Comparison of ENCODE assay signal across 16 cellular contexts in the genomic region with DNA sequence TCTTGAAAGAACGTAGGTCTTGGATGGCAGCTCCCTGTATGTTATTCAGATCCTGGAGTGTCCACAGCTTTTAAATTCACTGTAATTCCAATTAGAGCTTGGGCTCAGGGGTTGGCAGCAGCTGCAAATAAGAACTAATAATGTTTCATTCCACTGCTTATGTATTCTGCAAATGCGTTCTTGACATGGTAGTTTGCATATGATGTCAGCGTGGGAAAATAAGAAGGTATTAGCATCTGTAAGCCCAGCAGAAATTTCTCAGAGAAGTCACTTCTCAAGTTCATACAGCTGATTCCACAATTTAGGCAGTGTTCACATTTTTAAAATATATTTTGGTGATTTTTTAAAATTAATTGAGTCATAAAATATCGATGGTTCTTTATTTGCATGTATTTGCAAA. TPM values are rescaled to one million over a fixed set of nuclear protein-coding genes. Genes with fewer than 3 reads are reported as not detected.
DNase-seq lines count a peak whose midpoint lies in the region; ATAC-seq and TF ChIP-seq lines count a peak whose summit lies in the region.
"Had no signal": no experiment of that assay in that cellular context is flagged by ENCODE, and none has a peak within 500 bp of the region (broad histone marks: within the 10 kb centered on the region; RNA-seq: fewer than 3 reads in every experiment).

No MANE protein-coding gene starts in this region.

- TF ChIP-seq CTCF in retinal pigment epithelial cell (conservative IDR thresholded peaks at IDR 0.05; ENCODE audit: low read depth, low read length): no peak

- H3K4me1 Mint-ChIP-seq in activated T-cell treated with anti-CD3 and anti-CD28 coated beads, Interleukin-2, amount 50 U/mL, for 72 hours (ENCODE audit: low read depth): peaks cover 4% of the 10 kb centered on the region
- H3K4me1 Mint-ChIP-seq in activated T-helper 1 cell treated with anti-CD3 and anti-CD28 coated beads, Interleukin-12 subunit alpha, Interleukin-12 subunit beta, Interleukin-2, Interleukin-4 antibody, amounts not matched to agents 30 ng/mL and 10 ng/mL and 1 ng/mL, durations not matched to agents 14 hours and 24 hours and 36 hours (ENCODE audit: low read depth): peaks cover 9% of the 10 kb centered on the region
- H3K4me1 Mint-ChIP-seq: CD4-positive, alpha-beta memory T cell had no signal

- no peak overlapping the region for H3K9ac ChIP-seq in adipocyte (ENCODE audit: low read length)
- H3K9ac ChIP-seq: GM23248 had no signal

- DNase-seq in Right ventricle myocardium superior (no peak), cardiac septum (ENCODE audit: low spot score) (no peak), adipocyte (ENCODE audit: low read depth) (no peak), retinal pigment epithelial cell (ENCODE audit: low read depth) (peak; percentile 60)
- no peak for DNase-seq in activated T-cell treated with anti-CD3 and anti-CD28 coated beads, Interleukin-2, amount 50 U/mL, for 72 hours
- no peak for DNase-seq in activated T-helper 1 cell treated with anti-CD3 and anti-CD28 coated beads, Interleukin-12 subunit alpha, Interleukin-12 subunit beta, Interleukin-2, Interleukin-4 antibody, amounts not matched to agents 30 ng/mL and 10 ng/mL and 1 ng/mL, durations not matched to agents 14 hours and 24 hours and 36 hours (ENCODE audit: low spot score)
- DNase-seq: AML-193; CD4-positive, alpha-beta memory T cell; DMS153; DMS79; GDM1; GM23248 had no signal

- H3K9me3 Mint-ChIP-seq in activated T-cell treated with anti-CD3 and anti-CD28 coated beads, Interleukin-2, amount 50 U/mL, for 72 hours: no peaks in the 10 kb centered on the region
- no peaks in the 10 kb centered on the region for H3K9me3 Mint-ChIP-seq in activated T-helper 1 cell treated with anti-CD3 and anti-CD28 coated beads, Interleukin-12 subunit alpha, Interleukin-12 subunit beta, Interleukin-2, Interleukin-4 antibody, amounts not matched to agents 30 ng/mL and 10 ng/mL and 1 ng/mL, durations not matched to agents 14 hours and 24 hours and 36 hours

- no peak overlapping the region for H3K4me3 Mint-ChIP-seq in activated T-cell treated with anti-CD3 and anti-CD28 coated beads, Interleukin-2, amount 50 U/mL, for 72 hours
- H3K4me3 Mint-ChIP-seq in activated T-helper 1 cell treated with anti-CD3 and anti-CD28 coated beads, Interleukin-12 subunit alpha, Interleukin-12 subunit beta, Interleukin-2, Interleukin-4 antibody, amounts not matched to agents 30 ng/mL and 10 ng/mL and 1 ng/mL, durations not matched to agents 14 hours and 24 hours and 36 hours: no peak overlapping the region
- H3K4me3 Mint-ChIP-seq: CD14-positive monocyte; CD4-positive, alpha-beta memory T cell had no signal

- H3K27ac Mint-ChIP-seq in activated T-cell treated with anti-CD3 and anti-CD28 coated beads, Interleukin-2, amount 50 U/mL, for 72 hours: no peak overlapping the region
- no peak overlapping the region for H3K27ac Mint-ChIP-seq in activated T-helper 1 cell treated with anti-CD3 and anti-CD28 coated beads, Interleukin-12 subunit alpha, Interleukin-12 subunit beta, Interleukin-2, Interleukin-4 antibody, amounts not matched to agents 30 ng/mL and 10 ng/mL and 1 ng/mL, durations not matched to agents 14 hours and 24 hours and 36 hours
- H3K27ac Mint-ChIP-seq: CD14-positive monocyte; CD4-positive, alpha-beta memory T cell had no signal

- no peaks in the 10 kb centered on the region for H3K9me3 ChIP-seq in adipocyte (ENCODE audit: control insufficient read depth, low read length)
- H3K9me3 ChIP-seq: A549, HAP-1 had no signal

- H3K27me3 ChIP-seq in adipocyte (replicated peaks; ENCODE audit: control insufficient read depth, insufficient read depth, low read length): no peaks in the 10 kb centered on the region

- H3K36me3 ChIP-seq in adipocyte (ENCODE audit: control insufficient read depth, insufficient read depth, low read length, severe bottlenecking): no peaks in the 10 kb centered on the region
- H3K36me3 ChIP-seq: HAP-1 had no signal

- H3K36me3 Mint-ChIP-seq in activated T-cell treated with anti-CD3 and anti-CD28 coated beads, Interleukin-2, amount 50 U/mL, for 72 hours (ENCODE audit: insufficient read depth in 2 of 2): no peaks in the 10 kb centered on the region
- no peaks in the 10 kb centered on the region for H3K36me3 Mint-ChIP-seq in activated T-helper 1 cell treated with anti-CD3 and anti-CD28 coated beads, Interleukin-12 subunit alpha, Interleukin-12 subunit beta, Interleukin-2, Interleukin-4 antibody, amounts not matched to agents 30 ng/mL and 10 ng/mL and 1 ng/mL, durations not matched to agents 14 hours and 24 hours and 36 hours (ENCODE audit: low read depth)
- H3K36me3 Mint-ChIP-seq: CD14-positive monocyte; CD4-positive, alpha-beta memory T cell had no signal

- H3K4me1 ChIP-seq in adipocyte (ENCODE audit: control insufficient read depth, insufficient read depth, low read length): peaks cover 40% of the 10 kb centered on the region
- H3K4me1 ChIP-seq: A549, HAP-1 had no signal

- peak; percentile 23 for ATAC-seq in Right ventricle myocardium superior (ENCODE audit: poor library complexity)
- no peak for ATAC-seq in activated T-cell treated with anti-CD3 and anti-CD28 coated beads, Interleukin-2, amount 50 U/mL, for 72 hours (replicated peaks in 1 of 2)
- ATAC-seq in HG02884 (IDR thresholded peaks at IDR 0.05; ENCODE audit: unreplicated experiment): no peak
- ATAC-seq: A549 had no signal

- peaks cover 9% of the 10 kb centered on the region for H3K27me3 Mint-ChIP-seq in activated T-cell treated with anti-CD3 and anti-CD28 coated beads, Interleukin-2, amount 50 U/mL, for 72 hours (ENCODE audit: low read depth)
- no peaks in the 10 kb centered on the region for H3K27me3 Mint-ChIP-seq in activated T-helper 1 cell treated with anti-CD3 and anti-CD28 coated beads, Interleukin-12 subunit alpha, Interleukin-12 subunit beta, Interleukin-2, Interleukin-4 antibody, amounts not matched to agents 30 ng/mL and 10 ng/mL and 1 ng/mL, durations not matched to agents 14 hours and 24 hours and 36 hours (ENCODE audit: insufficient read depth)

- intact Hi-C loops in Right ventricle myocardium superior (cut with DNase I) (no loop called here), cardiac septum (cut with DNase I) (no loop called here)
- intact Hi-C loops in activated T-helper 1 cell treated with anti-CD3 and anti-CD28 coated beads, Interleukin-12 subunit alpha, Interleukin-12 subunit beta, Interleukin-2, Interleukin-4 antibody, amounts not matched to agents 30 ng/mL and 10 ng/mL and 1 ng/mL, durations not matched to agents 14 hours and 24 hours and 36 hours (cut with micrococcal nuclease): no loop called here

- H3K4me3 ChIP-seq in adipocyte (ENCODE audit: low read length): peak overlapping the region; percentile 19
- H3K4me3 ChIP-seq in retinal pigment epithelial cell (ENCODE audit: low read length): no peak overlapping the region
- H3K4me3 ChIP-seq: A549, GM23248, HAP-1 had no signal

RNA-seq across cellular contexts. Expression of a gene that starts 58.5 kb away (rescaled TPM):
- total RNA-seq in Right ventricle myocardium superior: 5.7 TPM
- total RNA-seq in cardiac septum: 0.73 TPM
- under 1 TPM; 0.14 TPM for total RNA-seq in activated T-cell treated with anti-CD3 and anti-CD28 coated beads, Interleukin-2, amount 50 U/mL, for 72 hours
- 0.05 TPM in 1 of 2 replicates, not detected in the other for total RNA-seq in activated T-helper 1 cell treated with anti-CD3 and anti-CD28 coated beads, Interleukin-12 subunit alpha, Interleukin-12 subunit beta, Interleukin-2, Interleukin-4 antibody, amounts not matched to agents 30 ng/mL and 10 ng/mL and 1 ng/mL, durations not matched to agents 14 hours and 24 hours and 36 hours
- total RNA-seq: CD4-positive, alpha-beta memory T cell; GM23248 had no signal
